1 cellular context compared by ENCODE assay signal in the genomic region with DNA sequence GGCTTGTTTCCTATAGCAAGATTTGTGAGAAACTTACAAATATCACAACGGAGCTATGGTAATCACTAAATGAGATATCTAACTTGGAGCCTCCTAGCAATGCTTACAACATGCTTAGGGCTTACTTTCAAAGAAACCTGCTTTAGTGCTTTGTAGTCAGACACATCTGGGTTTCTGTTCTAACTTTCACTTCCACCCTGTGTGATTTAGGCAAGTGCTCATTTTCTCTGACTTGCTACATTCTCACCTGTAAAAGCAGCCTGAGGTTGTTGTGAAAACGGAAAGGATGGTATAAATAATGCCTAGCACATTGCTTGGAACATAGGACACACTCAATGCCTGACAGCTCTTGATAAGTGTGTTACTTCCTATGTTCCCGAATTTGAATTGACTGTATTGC.
TF ChIP-seq lines count a peak whose summit lies in the region.

No MANE protein-coding gene starts in this region.

TF ChIP-seq in H1, 55 proteins besides CTCF, POLR2A, EP300 and RAD21 (continued from another document):
- TF ChIP-seq, protein P1, sequence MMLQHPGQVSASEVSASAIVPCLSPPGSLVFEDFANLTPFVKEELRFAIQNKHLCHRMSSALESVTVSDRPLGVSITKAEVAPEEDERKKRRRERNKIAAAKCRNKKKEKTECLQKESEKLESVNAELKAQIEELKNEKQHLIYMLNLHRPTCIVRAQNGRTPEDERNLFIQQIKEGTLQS (IDR thresholded peaks at IDR 0.05; ENCODE audit: insufficient read depth, low read depth, low read length), result no peak
- TF ChIP-seq, protein P2, sequence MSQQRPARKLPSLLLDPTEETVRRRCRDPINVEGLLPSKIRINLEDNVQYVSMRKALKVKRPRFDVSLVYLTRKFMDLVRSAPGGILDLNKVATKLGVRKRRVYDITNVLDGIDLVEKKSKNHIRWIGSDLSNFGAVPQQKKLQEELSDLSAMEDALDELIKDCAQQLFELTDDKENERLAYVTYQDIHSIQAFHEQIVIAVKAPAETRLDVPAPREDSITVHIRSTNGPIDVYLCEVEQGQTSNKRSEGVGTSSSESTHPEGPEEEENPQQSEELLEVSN (IDR thresholded peaks at IDR 0.05), result no peak
- no peak for TF ChIP-seq NRF1 (IDR thresholded peaks at IDR 0.05; ENCODE audit: low read depth, low read length)
- no peak for TF ChIP-seq SIN3A (conservative IDR thresholded peaks at IDR 0.05 in 1 of 2, IDR thresholded peaks at IDR 0.05 in 1 of 2; ENCODE audit: low read depth in 1 of 2, low read length in 2 of 2)
- TF ChIP-seq TCF12 (IDR thresholded peaks at IDR 0.05; ENCODE audit: low read depth, low read length), result no peak
